Comparison of ENCODE assay signal across 30 cellular contexts in the genomic region with DNA sequence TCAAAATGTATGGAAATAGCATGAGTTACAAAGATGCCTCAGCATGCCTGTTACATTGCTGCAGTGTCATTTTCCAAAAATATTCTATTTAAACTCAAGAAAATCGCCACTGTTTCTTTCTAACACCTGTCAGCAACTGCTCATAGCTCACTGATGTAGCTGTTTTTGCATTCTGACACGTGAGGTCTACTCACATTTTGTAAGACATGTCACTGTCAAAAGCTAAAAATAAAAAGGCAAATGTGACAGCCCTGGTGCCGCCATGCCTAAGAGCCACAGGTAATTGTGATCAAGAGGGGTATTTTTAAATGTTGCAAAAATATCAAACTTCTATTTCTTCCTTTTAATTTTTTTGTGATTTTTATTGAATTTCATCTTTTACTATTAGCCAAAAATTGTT.
"Had no signal": no experiment of that assay in that cellular context is flagged by ENCODE, and none has a peak within 500 bp of the region (broad histone marks: within the 10 kb centered on the region; RNA-seq: fewer than 3 reads in every experiment).

No MANE protein-coding gene starts in this region.

- H3K36me3 ChIP-seq: brain microvascular endothelial cell, esophagus muscularis mucosa, gastrocnemius medialis, heart left ventricle had no signal

- H3K9me3 Mint-ChIP-seq: activated CD4-positive, alpha-beta memory T cell treated with anti-CD3 and anti-CD28 coated beads, Interleukin-2, amount 10 ng/mL, durations not matched to agents 7 days and 5 days; activated CD4-positive, alpha-beta T cell treated with anti-CD3 and anti-CD28 coated beads, Interleukin-2, amount 10 ng/mL, durations not matched to agents 7 days and 5 days had no signal

- H3K36me3 Mint-ChIP-seq: activated naive CD8-positive, alpha-beta T cell had no signal

- H3K4me3 ChIP-seq: esophagus muscularis mucosa, gastrocnemius medialis, heart left ventricle had no signal

- H3K9me3 ChIP-seq: esophagus muscularis mucosa, gastrocnemius medialis, heart left ventricle had no signal

- H3K4me1 Mint-ChIP-seq: activated CD4-positive, alpha-beta memory T cell treated with anti-CD3 and anti-CD28 coated beads, Interleukin-2, amount 10 ng/mL, durations not matched to agents 7 days and 5 days; activated CD4-positive, alpha-beta T cell treated with anti-CD3 and anti-CD28 coated beads, Interleukin-2, amount 10 ng/mL, durations not matched to agents 7 days and 5 days; activated T-helper 17 cell treated with anti-CD3 and anti-CD28 coated beads, Interleukin-2, amount 50 U/mL, for 72 hours; central memory CD8-positive, alpha-beta T cell had no signal

- DNase-seq: activated CD4-positive, alpha-beta memory T cell treated with anti-CD3 and anti-CD28 coated beads, Interleukin-2, amount 10 ng/mL, durations not matched to agents 7 days and 5 days; activated CD4-positive, alpha-beta T cell treated with anti-CD3 and anti-CD28 coated beads for 1 hour; activated CD4-positive, alpha-beta T cell treated with anti-CD3 and anti-CD28 coated beads for 4 hours; activated CD4-positive, alpha-beta T cell treated with anti-CD3 and anti-CD28 coated beads, Interleukin-2, amount 10 ng/mL, durations not matched to agents 7 days and 5 days; activated CD4-positive, alpha-beta T cell treated with anti-CD3 and anti-CD28 coated beads, Interleukin-2, amount 50 U/mL, for 4 hours; activated CD4-positive, CD25-positive, alpha-beta regulatory T cell; activated CD8-positive, alpha-beta memory T cell treated with anti-CD3 and anti-CD28 coated beads, Interleukin-2, amount 50 U/mL, for 48 hours; activated effector memory CD4-positive, alpha-beta T cell treated with Interleukin-2 at 50 U/mL for 16 hours; activated gamma-delta T cell treated with Interleukin-2 at 50 U/mL for 16 hours; activated naive CD4-positive, alpha-beta T cell treated with anti-CD3 and anti-CD28 coated beads, Interleukin-2, amount 50 U/mL, for 16 hours; activated naive CD4-positive, alpha-beta T cell treated with Interleukin-2 at 50 U/mL for 16 hours; activated T-cell treated with anti-CD3 and anti-CD28 coated beads for 4 hours; activated T-cell treated with anti-CD3 and anti-CD28 coated beads, Interleukin-2, amount 50 U/mL, for 4 hours; amniotic stem cell; anterior cingulate cortex; brain microvascular endothelial cell; cortex of kidney; dermis blood vessel endothelial cell; effector CD4-positive, alpha-beta T cell; effector memory CD8-positive, alpha-beta T cell; erythroblast; foreskin keratinocyte; gastrocnemius medialis; glutamatergic neuron; heart left ventricle; T-helper 2 cell had no signal

- H3K4me1 ChIP-seq: esophagus muscularis mucosa, foreskin keratinocyte, gastrocnemius medialis, heart left ventricle had no signal

- ATAC-seq: activated T-cell treated with anti-CD3 and anti-CD28 coated beads, Interleukin-2, amount 50 U/mL, for 4 hours; activated T-helper 17 cell treated with anti-CD3 and anti-CD28 coated beads, Interleukin-2, amount 50 U/mL, for 72 hours; effector memory CD8-positive, alpha-beta T cell; foreskin keratinocyte; gastrocnemius medialis had no signal

- H3K27ac Mint-ChIP-seq: activated CD4-positive, alpha-beta memory T cell treated with anti-CD3 and anti-CD28 coated beads, Interleukin-2, amount 10 ng/mL, durations not matched to agents 7 days and 5 days; activated CD4-positive, alpha-beta T cell treated with anti-CD3 and anti-CD28 coated beads, Interleukin-2, amount 10 ng/mL, durations not matched to agents 7 days and 5 days; activated naive CD8-positive, alpha-beta T cell; activated T-helper 17 cell treated with anti-CD3 and anti-CD28 coated beads, Interleukin-2, amount 50 U/mL, for 72 hours; effector memory CD8-positive, alpha-beta T cell had no signal

- H3K27ac ChIP-seq: brain microvascular endothelial cell, esophagus muscularis mucosa, foreskin keratinocyte, gastrocnemius medialis, heart left ventricle had no signal

- H3K27me3 ChIP-seq: brain microvascular endothelial cell, esophagus muscularis mucosa, foreskin keratinocyte, gastrocnemius medialis, heart left ventricle had no signal

- H3K4me3 Mint-ChIP-seq: activated CD4-positive, alpha-beta memory T cell treated with anti-CD3 and anti-CD28 coated beads, Interleukin-2, amount 10 ng/mL, durations not matched to agents 7 days and 5 days; activated CD4-positive, alpha-beta T cell treated with anti-CD3 and anti-CD28 coated beads, Interleukin-2, amount 10 ng/mL, durations not matched to agents 7 days and 5 days; activated naive CD8-positive, alpha-beta T cell; activated T-cell treated with anti-CD3 and anti-CD28 coated beads, Interleukin-2, amount 50 U/mL, for 4 hours; activated T-helper 17 cell treated with anti-CD3 and anti-CD28 coated beads, Interleukin-2, amount 50 U/mL, for 72 hours; central memory CD8-positive, alpha-beta T cell; effector memory CD8-positive, alpha-beta T cell had no signal

- H3K27me3 Mint-ChIP-seq: activated CD4-positive, alpha-beta memory T cell treated with anti-CD3 and anti-CD28 coated beads, Interleukin-2, amount 10 ng/mL, durations not matched to agents 7 days and 5 days; activated CD4-positive, alpha-beta T cell treated with anti-CD3 and anti-CD28 coated beads, Interleukin-2, amount 10 ng/mL, durations not matched to agents 7 days and 5 days; activated naive CD8-positive, alpha-beta T cell; activated T-helper 17 cell treated with anti-CD3 and anti-CD28 coated beads, Interleukin-2, amount 50 U/mL, for 72 hours; central memory CD8-positive, alpha-beta T cell; effector memory CD8-positive, alpha-beta T cell had no signal
